Comparison of ENCODE assay signal across 1 cellular context in genomic region chr12:112823582-112824149, GRCh38.
TF ChIP-seq lines count a peak whose summit lies in the region.

No MANE protein-coding gene starts in this region.

TF ChIP-seq in H1, 55 proteins besides CTCF, POLR2A, EP300 and RAD21:
- 0 out of 2 replicates have a peak, but pooled peaks have one; percentile 8 for TF ChIP-seq TEAD4 (IDR thresholded peaks at IDR 0.05; ENCODE audit: low read depth, low read length)
- no peak for TF ChIP-seq CBX8 (IDR thresholded peaks at IDR 0.05; ENCODE audit: borderline replicate concordance, low read depth, low read length)
